Comparison of ENCODE assay signal across 18 cellular contexts in the genomic region with DNA sequence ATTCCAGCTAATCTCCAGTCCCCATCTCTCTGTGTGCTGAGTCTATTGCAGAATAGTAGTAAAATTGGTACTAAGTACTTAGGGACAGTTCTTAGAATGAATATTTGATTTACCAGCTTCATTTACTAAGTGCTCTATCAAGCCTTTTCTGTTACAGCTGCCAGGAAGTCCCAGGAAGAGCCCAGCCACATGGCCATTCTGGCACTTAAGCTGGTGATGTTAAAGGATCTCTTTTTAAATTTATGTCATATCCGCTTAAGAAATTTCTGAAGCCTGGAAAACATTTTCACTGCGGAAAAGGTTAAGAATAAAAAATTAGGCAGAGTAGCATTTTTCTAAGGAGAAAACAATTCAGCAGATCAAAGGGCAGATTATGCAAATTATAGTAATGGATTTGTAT.
A peak's percentile ranks its signal among the peaks of the same experiment; 100 is the strongest.
DNase-seq lines count a peak whose midpoint lies in the region; ATAC-seq and TF ChIP-seq lines count a peak whose summit lies in the region.
"Had no signal": no experiment of that assay in that cellular context is flagged by ENCODE, and none has a peak within 500 bp of the region (broad histone marks: within the 10 kb centered on the region; RNA-seq: fewer than 3 reads in every experiment).

No MANE protein-coding gene starts in this region.

- no peak for TF ChIP-seq CTCF in smooth muscle cell (IDR thresholded peaks at IDR 0.05; ENCODE audit: borderline replicate concordance, insufficient read depth, poor library complexity, severe bottlenecking)

- peak overlapping the region; percentile 15 for H2AFZ ChIP-seq in smooth muscle cell (ENCODE audit: low read depth)

- H3K27me3 ChIP-seq in smooth muscle cell (ENCODE audit: low read depth) = no peaks in the 10 kb centered on the region

- no peak overlapping the region for H3K27ac ChIP-seq in smooth muscle cell (ENCODE audit: low read depth)
- H3K27ac ChIP-seq: C4-2B, HL-60 had no signal

- DNase-seq in NCI-H82 (lab: John Stamatoyannopoulos, UW) = peak; percentile 17
- no peak for DNase-seq in NCI-H82 treated with DMSO at 0.1 percent for 48 hours (lab: John Stamatoyannopoulos, UW; ENCODE audit: unreplicated experiment)
- DNase-seq in SK-N-DZ (ENCODE audit: low spot score) = peak; percentile 19
- DNase-seq in ecto neural progenitor cell (ENCODE audit: low spot score) = peak; percentile 2
- DNase-seq in smooth muscle cell (lab: John Stamatoyannopoulos, UW; ENCODE audit: unreplicated experiment) = no peak
- no peak for DNase-seq in activated naive CD4-positive, alpha-beta T cell treated with anti-CD3 and anti-CD28 coated beads, Interleukin-2, amount 10 ng/mL, durations not matched to agents 7 days and 5 days
- DNase-seq in stimulated activated naive B cell treated with anti-CD40 and anti-IgM and Interleukin-4, amounts not matched to agents 10 μg/mL and 1 μg/mL and 100 μg/mL, for 72 hours = no peak
- DNase-seq in activated T-helper 1 cell treated with anti-CD3 and anti-CD28 coated beads, Interleukin-12 subunit alpha, Interleukin-12 subunit beta, Interleukin-2, Interleukin-4 antibody, amounts not matched to agents 30 ng/mL and 10 ng/mL and 1 ng/mL, durations not matched to agents 14 hours and 24 hours and 36 hours (ENCODE audit: low spot score) = no peak
- DNase-seq: 8988T; AML-193; Caco-2; CD4-positive, alpha-beta T cell; GOT3; H7; HFFc6 had no signal

- intact Hi-C loops in activated T-helper 1 cell treated with anti-CD3 and anti-CD28 coated beads, Interleukin-12 subunit alpha, Interleukin-12 subunit beta, Interleukin-2, Interleukin-4 antibody, amounts not matched to agents 30 ng/mL and 10 ng/mL and 1 ng/mL, durations not matched to agents 14 hours and 24 hours and 36 hours (cut with micrococcal nuclease) = no loop called here

- H3K4me3 ChIP-seq in smooth muscle cell = no peak overlapping the region

- H4K20me1 ChIP-seq in smooth muscle cell (ENCODE audit: low read depth) = no peaks in the 10 kb centered on the region

- no peaks in the 10 kb centered on the region for H3K79me2 ChIP-seq in smooth muscle cell (ENCODE audit: low read depth)

- H3K36me3 Mint-ChIP-seq in activated naive CD4-positive, alpha-beta T cell treated with anti-CD3 and anti-CD28 coated beads, Interleukin-2, amount 10 ng/mL, durations not matched to agents 7 days and 5 days = no peaks in the 10 kb centered on the region
- H3K36me3 Mint-ChIP-seq in stimulated activated naive B cell treated with anti-CD40 and anti-IgM and Interleukin-4, amounts not matched to agents 10 μg/mL and 1 μg/mL and 100 μg/mL, for 72 hours = no peaks in the 10 kb centered on the region
- H3K36me3 Mint-ChIP-seq in activated T-helper 1 cell treated with anti-CD3 and anti-CD28 coated beads, Interleukin-12 subunit alpha, Interleukin-12 subunit beta, Interleukin-2, Interleukin-4 antibody, amounts not matched to agents 30 ng/mL and 10 ng/mL and 1 ng/mL, durations not matched to agents 14 hours and 24 hours and 36 hours (ENCODE audit: low read depth) = no peaks in the 10 kb centered on the region

- H3K4me1 ChIP-seq in smooth muscle cell (ENCODE audit: low read depth) = no peaks in the 10 kb centered on the region
- H3K4me1 ChIP-seq: Caco-2 had no signal

- H3K9me3 Mint-ChIP-seq in activated naive CD4-positive, alpha-beta T cell treated with anti-CD3 and anti-CD28 coated beads, Interleukin-2, amount 10 ng/mL, durations not matched to agents 7 days and 5 days = no peaks in the 10 kb centered on the region
- peaks cover 4% of the 10 kb centered on the region in 2 donors for H3K9me3 Mint-ChIP-seq in stimulated activated naive B cell treated with anti-CD40 and anti-IgM and Interleukin-4, amounts not matched to agents 10 μg/mL and 1 μg/mL and 100 μg/mL, for 72 hours
- no peaks in the 10 kb centered on the region for H3K9me3 Mint-ChIP-seq in activated T-helper 1 cell treated with anti-CD3 and anti-CD28 coated beads, Interleukin-12 subunit alpha, Interleukin-12 subunit beta, Interleukin-2, Interleukin-4 antibody, amounts not matched to agents 30 ng/mL and 10 ng/mL and 1 ng/mL, durations not matched to agents 14 hours and 24 hours and 36 hours
- H3K9me3 Mint-ChIP-seq: CD4-positive, alpha-beta T cell had no signal

- no peak for ATAC-seq in stimulated activated naive B cell treated with anti-CD40 and anti-IgM and Interleukin-4, amounts not matched to agents 10 μg/mL and 1 μg/mL and 100 μg/mL, for 72 hours (replicated peaks)
- ATAC-seq: HCT116 had no signal

- no peak overlapping the region for H3K9ac ChIP-seq in smooth muscle cell (ENCODE audit: low read depth)

- WGBS in smooth muscle cell (ENCODE audit: low lambda C conversion rate) = 69% methylated on average over 2 of the region's 2 CpGs

- H3K4me2 ChIP-seq in smooth muscle cell = no peak overlapping the region

- H3K36me3 ChIP-seq in smooth muscle cell (ENCODE audit: low read depth) = no peaks in the 10 kb centered on the region

- peaks cover 16% of the 10 kb centered on the region for H3K27me3 Mint-ChIP-seq in activated naive CD4-positive, alpha-beta T cell treated with anti-CD3 and anti-CD28 coated beads, Interleukin-2, amount 10 ng/mL, durations not matched to agents 7 days and 5 days
- peaks cover 34 to 44% of the 10 kb centered on the region in 2 donors for H3K27me3 Mint-ChIP-seq in stimulated activated naive B cell treated with anti-CD40 and anti-IgM and Interleukin-4, amounts not matched to agents 10 μg/mL and 1 μg/mL and 100 μg/mL, for 72 hours
- peaks cover 6% of the 10 kb centered on the region for H3K27me3 Mint-ChIP-seq in activated T-helper 1 cell treated with anti-CD3 and anti-CD28 coated beads, Interleukin-12 subunit alpha, Interleukin-12 subunit beta, Interleukin-2, Interleukin-4 antibody, amounts not matched to agents 30 ng/mL and 10 ng/mL and 1 ng/mL, durations not matched to agents 14 hours and 24 hours and 36 hours (ENCODE audit: insufficient read depth)

- CTCF ChIA-PET in activated naive CD4-positive, alpha-beta T cell treated with anti-CD3 and anti-CD28 coated beads, Interleukin-2, amount 10 ng/mL, durations not matched to agents 7 days and 5 days (lab: Charles Lee) = no interaction called here

- no peaks in the 10 kb centered on the region for H3K9me3 ChIP-seq in smooth muscle cell (replicated peaks; ENCODE audit: low read depth)
- H3K9me3 ChIP-seq: Caco-2 had no signal

- no peak overlapping the region for H3K27ac Mint-ChIP-seq in activated naive CD4-positive, alpha-beta T cell treated with anti-CD3 and anti-CD28 coated beads, Interleukin-2, amount 10 ng/mL, durations not matched to agents 7 days and 5 days
- no peak overlapping the region for H3K27ac Mint-ChIP-seq in stimulated activated naive B cell treated with anti-CD40 and anti-IgM and Interleukin-4, amounts not matched to agents 10 μg/mL and 1 μg/mL and 100 μg/mL, for 72 hours
- H3K27ac Mint-ChIP-seq in activated T-helper 1 cell treated with anti-CD3 and anti-CD28 coated beads, Interleukin-12 subunit alpha, Interleukin-12 subunit beta, Interleukin-2, Interleukin-4 antibody, amounts not matched to agents 30 ng/mL and 10 ng/mL and 1 ng/mL, durations not matched to agents 14 hours and 24 hours and 36 hours = no peak overlapping the region
- H3K27ac Mint-ChIP-seq: CD4-positive, alpha-beta T cell; HFFc6 had no signal

- H3K4me1 Mint-ChIP-seq in activated naive CD4-positive, alpha-beta T cell treated with anti-CD3 and anti-CD28 coated beads, Interleukin-2, amount 10 ng/mL, durations not matched to agents 7 days and 5 days = no peaks in the 10 kb centered on the region
- no peaks in the 10 kb centered on the region for H3K4me1 Mint-ChIP-seq in stimulated activated naive B cell treated with anti-CD40 and anti-IgM and Interleukin-4, amounts not matched to agents 10 μg/mL and 1 μg/mL and 100 μg/mL, for 72 hours
- no peaks in the 10 kb centered on the region for H3K4me1 Mint-ChIP-seq in activated T-helper 1 cell treated with anti-CD3 and anti-CD28 coated beads, Interleukin-12 subunit alpha, Interleukin-12 subunit beta, Interleukin-2, Interleukin-4 antibody, amounts not matched to agents 30 ng/mL and 10 ng/mL and 1 ng/mL, durations not matched to agents 14 hours and 24 hours and 36 hours (ENCODE audit: low read depth)

- H3K4me3 Mint-ChIP-seq in activated naive CD4-positive, alpha-beta T cell treated with anti-CD3 and anti-CD28 coated beads, Interleukin-2, amount 10 ng/mL, durations not matched to agents 7 days and 5 days = no peak overlapping the region
- no peak overlapping the region for H3K4me3 Mint-ChIP-seq in stimulated activated naive B cell treated with anti-CD40 and anti-IgM and Interleukin-4, amounts not matched to agents 10 μg/mL and 1 μg/mL and 100 μg/mL, for 72 hours
- no peak overlapping the region for H3K4me3 Mint-ChIP-seq in activated T-helper 1 cell treated with anti-CD3 and anti-CD28 coated beads, Interleukin-12 subunit alpha, Interleukin-12 subunit beta, Interleukin-2, Interleukin-4 antibody, amounts not matched to agents 30 ng/mL and 10 ng/mL and 1 ng/mL, durations not matched to agents 14 hours and 24 hours and 36 hours
- H3K4me3 Mint-ChIP-seq: CD4-positive, alpha-beta T cell; HFFc6 had no signal

- no peaks in the 10 kb centered on the region for H3F3A ChIP-seq in smooth muscle cell (ENCODE audit: low read depth)

Comparison
In these comparisons a context has a peak if more than half of its experiments do, and no peak if none do; other contexts are left out.
1. DNase-seq: peak in NCI-H82 (single experiment), SK-N-DZ (single experiment) and ecto neural progenitor cell (single experiment); none in NCI-H82 treated with DMSO at 0.1 percent for 48 hours (single experiment), smooth muscle cell (single experiment), activated naive CD4-positive, alpha-beta T cell treated with anti-CD3 and anti-CD28 coated beads, Interleukin-2, amount 10 ng/mL, durations not matched to agents 7 days and 5 days (single experiment), stimulated activated naive B cell treated with anti-CD40 and anti-IgM and Interleukin-4, amounts not matched to agents 10 μg/mL and 1 μg/mL and 100 μg/mL, for 72 hours (single experiment) and activated T-helper 1 cell treated with anti-CD3 and anti-CD28 coated beads, Interleukin-12 subunit alpha, Interleukin-12 subunit beta, Interleukin-2, Interleukin-4 antibody, amounts not matched to agents 30 ng/mL and 10 ng/mL and 1 ng/mL, durations not matched to agents 14 hours and 24 hours and 36 hours (single experiment).